In the genomic region with DNA sequence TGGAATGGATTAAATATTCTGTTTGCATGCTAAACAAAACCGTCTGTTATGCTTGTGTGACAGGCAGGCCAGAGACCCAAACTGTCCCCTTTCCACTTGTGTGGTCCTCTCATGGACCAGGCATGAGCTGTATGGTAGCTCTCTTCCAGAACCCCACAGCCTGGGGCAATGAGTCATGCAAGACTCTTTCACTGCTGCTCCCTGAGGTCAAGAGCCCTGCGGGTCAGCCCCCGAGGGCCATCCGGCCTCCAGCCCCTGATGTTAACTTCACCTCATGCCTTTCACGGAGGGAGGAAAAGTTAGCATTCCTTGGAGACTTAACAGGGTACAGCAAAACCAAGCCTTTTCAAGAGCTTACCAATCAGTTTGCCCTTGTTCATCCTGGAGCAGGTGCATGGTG, we compare ENCODE assay signal across 9 cellular contexts.
"Had no signal": no experiment of that assay in that cellular context is flagged by ENCODE, and none has a peak within 500 bp of the region (broad histone marks: within the 10 kb centered on the region; RNA-seq: fewer than 3 reads in every experiment).

No MANE protein-coding gene starts in this region.

- H3K9ac ChIP-seq: GM23248 had no signal

- H3K36me3 ChIP-seq: HAP-1 had no signal

- H3K9me3 ChIP-seq: HAP-1 had no signal

- H3K4me1 ChIP-seq: HAP-1 had no signal

- H3K4me3 ChIP-seq: GM23248, HAP-1, K562 had no signal

- ATAC-seq: HCT116, K562 had no signal

- H3K27ac ChIP-seq: GM23248, HL-60 had no signal

- DNase-seq: GM23248, GOT3, H7, HFFc6, IMR-90 had no signal

- H2AFZ ChIP-seq: GM23248 had no signal

- FAIRE-seq: K562 had no signal
